15 cellular contexts compared by ENCODE assay signal in genomic region chr4:25779021-25779420, GRCh38.
"Had no signal": no experiment of that assay in that cellular context is flagged by ENCODE, and none has a peak within 500 bp of the region (broad histone marks: within the 10 kb centered on the region; RNA-seq: fewer than 3 reads in every experiment).

No MANE protein-coding gene starts in this region.

- H3K27ac Mint-ChIP-seq: activated CD4-positive, alpha-beta T cell treated with anti-CD3 and anti-CD28 coated beads, Interleukin-2, amount 10 ng/mL, durations not matched to agents 7 days and 5 days; activated naive CD4-positive, alpha-beta T cell treated with anti-CD3 and anti-CD28 coated beads, Interleukin-2, amount 50 U/mL, for 24 hours; activated T-helper 2 cell treated with anti-CD3 and anti-CD28 coated beads, Interferon-gamma antibody, Interleukin-2, Interleukin-4, amounts not matched to agents 10 μg/mL and 5 μg/mL and 100 μg/mL, durations not matched to agents 14 hours and 24 hours and 36 hours; T-helper 17 cell had no signal

- FAIRE-seq: endometrium, frontal cortex had no signal

- H3K4me1 ChIP-seq: left ventricle myocardium inferior, upper lobe of right lung had no signal

- H3K9me3 ChIP-seq: upper lobe of right lung had no signal

- H3K9me3 Mint-ChIP-seq: activated CD4-positive, alpha-beta T cell treated with anti-CD3 and anti-CD28 coated beads, Interleukin-2, amount 10 ng/mL, durations not matched to agents 7 days and 5 days; activated naive CD4-positive, alpha-beta T cell treated with anti-CD3 and anti-CD28 coated beads, Interleukin-2, amount 50 U/mL, for 24 hours; activated T-helper 2 cell treated with anti-CD3 and anti-CD28 coated beads, Interferon-gamma antibody, Interleukin-2, Interleukin-4, amounts not matched to agents 10 μg/mL and 5 μg/mL and 100 μg/mL, durations not matched to agents 14 hours and 24 hours and 36 hours had no signal

- ATAC-seq: heart left ventricle, sciatic nerve, T-helper 17 cell, upper lobe of right lung had no signal

- H3K4me1 Mint-ChIP-seq: activated naive CD4-positive, alpha-beta T cell treated with anti-CD3 and anti-CD28 coated beads, Interleukin-2, amount 50 U/mL, for 24 hours had no signal

- H3K4me3 ChIP-seq: heart left ventricle, left ventricle myocardium inferior, upper lobe of right lung had no signal

- H3K27ac ChIP-seq: heart left ventricle, left ventricle myocardium inferior, upper lobe of right lung had no signal

- H3K27me3 Mint-ChIP-seq: activated CD4-positive, alpha-beta T cell treated with anti-CD3 and anti-CD28 coated beads, Interleukin-2, amount 10 ng/mL, durations not matched to agents 7 days and 5 days; activated naive CD4-positive, alpha-beta T cell treated with anti-CD3 and anti-CD28 coated beads, Interleukin-2, amount 50 U/mL, for 24 hours; T-helper 17 cell had no signal

- H3K27me3 ChIP-seq: heart left ventricle, upper lobe of right lung had no signal

- DNase-seq: activated CD4-positive, alpha-beta T cell treated with anti-CD3 and anti-CD28 coated beads, Interleukin-2, amount 10 ng/mL, durations not matched to agents 7 days and 5 days; activated CD4-positive, CD25-positive, alpha-beta regulatory T cell; amniotic stem cell; heart left ventricle; islet precursor cell; left ventricle myocardium inferior; stimulated activated CD4-positive, alpha-beta T cell treated with anti-CD3 and anti-CD28 coated beads, Interleukin-2, amount 100 ng/mL, for 24 hours; stimulated activated naive CD4-positive, alpha-beta T cell treated with Interleukin-2 at 50 U/mL for 16 hours; T-helper 17 cell; upper lobe of right lung had no signal

- H3K4me3 Mint-ChIP-seq: activated CD4-positive, alpha-beta T cell treated with anti-CD3 and anti-CD28 coated beads, Interleukin-2, amount 10 ng/mL, durations not matched to agents 7 days and 5 days; activated naive CD4-positive, alpha-beta T cell treated with anti-CD3 and anti-CD28 coated beads, Interleukin-2, amount 50 U/mL, for 24 hours; T-helper 17 cell had no signal
